In genomic region chr16:75566040-75566888, GRCh38 we compare ENCODE assay signal across 1 cellular context.
A peak's percentile ranks its signal among the peaks of the same experiment; 100 is the strongest.
TF ChIP-seq lines count a peak whose summit lies in the region.

Gene GABARAPL2, plus strand, starts transcription at chr16:75566379. Its CDS starts 108 bp downstream, at chr16:75566487.

TF ChIP-seq in K562, 482 proteins besides CTCF, POLR2A, EP300 and RAD21 (continued from another document and continues in another):
- no peak for TF ChIP-seq HOMEZ (CRISPR knock-in tag; IDR thresholded peaks at IDR 0.05)
- peak; percentile 91 for TF ChIP-seq NKRF (IDR thresholded peaks at IDR 0.05; ENCODE audit: borderline replicate concordance)
- TF ChIP-seq ETS1 (conservative IDR thresholded peaks at IDR 0.05; ENCODE audit: control insufficient read depth, low read depth, low read length) = peak; percentile 16
- 0 out of 4 replicates have a peak, but pooled peaks of 1 of the 2 experiments have one; percentile 23 for TF ChIP-seq SRF (CRISPR knock-in tag; IDR thresholded peaks at IDR 0.05)
- peak; percentile 55; the same call in 1 of the 2 replicates for TF ChIP-seq SUPT5H (IDR thresholded peaks at IDR 0.05)
- 0 out of 4 replicates have a peak, but pooled peaks of 1 of the 2 experiments have one; percentile 13 for TF ChIP-seq TRIM24 (IDR thresholded peaks at IDR 0.05)
- no peak for TF ChIP-seq ZNF354B (CRISPR knock-in tag; IDR thresholded peaks at IDR 0.05)
- no peak for TF ChIP-seq CREB5 (CRISPR knock-in tag; IDR thresholded peaks at IDR 0.05)
- TF ChIP-seq ZNF551 (CRISPR knock-in tag; IDR thresholded peaks at IDR 0.05) = no peak
- TF ChIP-seq ARID4B (CRISPR knock-in tag; IDR thresholded peaks at IDR 0.05) = peak; percentile 75
- TF ChIP-seq KLF1 (tag; IDR thresholded peaks at IDR 0.05) = no peak
- peak; percentile 54 for TF ChIP-seq TBP (optimal IDR thresholded peaks at IDR 0.05; ENCODE audit: low read depth, low read length)
- TF ChIP-seq OTX1 (CRISPR knock-in tag; IDR thresholded peaks at IDR 0.05) = no peak
- 0 out of 2 replicates have a peak, but pooled peaks have one; percentile 13 for TF ChIP-seq CTBP1 (IDR thresholded peaks at IDR 0.05; ENCODE audit: borderline replicate concordance)
- no peak for TF ChIP-seq RFX7 (CRISPR knock-in tag; IDR thresholded peaks at IDR 0.05)
- no peak for TF ChIP-seq HBP1 (CRISPR knock-in tag; IDR thresholded peaks at IDR 0.05)
- TF ChIP-seq SMARCA5 (IDR thresholded peaks at IDR 0.05) = no peak
- no peak for TF ChIP-seq SMAD3 (CRISPR knock-in tag; conservative IDR thresholded peaks at IDR 0.05)
- TF ChIP-seq CTCFL (IDR thresholded peaks at IDR 0.05; ENCODE audit: borderline replicate concordance, insufficient read depth, low read depth, low read length, poor library complexity, severe bottlenecking) = no peak
- peak; percentile 30 for TF ChIP-seq PHF20 (IDR thresholded peaks at IDR 0.05; ENCODE audit: partially characterized antibody)
- TF ChIP-seq NFATC3 (IDR thresholded peaks at IDR 0.05) = no peak
- peak; percentile 77; the same call in 1 of the 2 replicates for TF ChIP-seq CBX1 (IDR thresholded peaks at IDR 0.05; ENCODE audit: low read depth)
- TF ChIP-seq CREBBP (IDR thresholded peaks at IDR 0.05; ENCODE audit: low read depth, low read length) = no peak
- TF ChIP-seq ETV6 (IDR thresholded peaks at IDR 0.05; ENCODE audit: borderline replicate concordance in 1 of 2, low read depth in 2 of 2, low read length in 1 of 2) = 0 out of 4 replicates have a peak, but pooled peaks of 1 of the 2 experiments have one; percentile 13
- TF ChIP-seq ETV6 (CRISPR knock-in tag; IDR thresholded peaks at IDR 0.05; ENCODE audit: borderline replicate concordance) = no peak
- TF ChIP-seq HDAC1 (IDR thresholded peaks at IDR 0.05) = peak in 1 of 2 experiments; percentile 91; a peak in 2 of 4 replicates
- TF ChIP-seq ZBTB34 (CRISPR knock-in tag; IDR thresholded peaks at IDR 0.05) = no peak
- peak; percentile 58 for TF ChIP-seq HDAC2 (IDR thresholded peaks at IDR 0.05)
- TF ChIP-seq ARID2 (IDR thresholded peaks at IDR 0.05) = 0 out of 2 replicates have a peak, but pooled peaks have one; percentile 33
- no peak for TF ChIP-seq FOSL1 (tag; conservative IDR thresholded peaks at IDR 0.05)
- TF ChIP-seq RNF2 (IDR thresholded peaks at IDR 0.05) = no peak
- TF ChIP-seq ZNF232 (CRISPR knock-in tag; IDR thresholded peaks at IDR 0.05) = no peak
- no peak for TF ChIP-seq DEAF1 (CRISPR knock-in tag; IDR thresholded peaks at IDR 0.05)
- TF ChIP-seq ZBTB2 (IDR thresholded peaks at IDR 0.05) = 0 out of 2 replicates have a peak, but pooled peaks have one; percentile 43
- TF ChIP-seq ZNF707 (CRISPR knock-in tag; conservative IDR thresholded peaks at IDR 0.05) = no peak
- peak; percentile 96 for TF ChIP-seq SP1 (CRISPR knock-in tag; IDR thresholded peaks at IDR 0.05)
- peak; percentile 32; the same call in 1 of the 2 replicates for TF ChIP-seq NCOA6 (IDR thresholded peaks at IDR 0.05)
- TF ChIP-seq ARHGAP35 (IDR thresholded peaks at IDR 0.05; ENCODE audit: partially characterized antibody) = no peak
- TF ChIP-seq NFE2L1 (tag; IDR thresholded peaks at IDR 0.05; ENCODE audit: borderline replicate concordance, low read depth) = no peak
- TF ChIP-seq RBBP5 (IDR thresholded peaks at IDR 0.05; ENCODE audit: borderline replicate concordance, insufficient read depth, low read length, poor library complexity, severe bottlenecking) = peak; percentile 81
- no peak for TF ChIP-seq TRIM28 (IDR thresholded peaks at IDR 0.05)
- TF ChIP-seq NR3C1 (CRISPR knock-in tag; IDR thresholded peaks at IDR 0.05) = no peak
- TF ChIP-seq SMARCE1 (IDR thresholded peaks at IDR 0.05) = peak; percentile 73
